Comparison of ENCODE assay signal across 10 cellular contexts in genomic region chr22:24894220-24894975, GRCh38. TPM values are rescaled to one million over a fixed set of nuclear protein-coding genes. Genes with fewer than 3 reads are reported as not detected.
A peak's percentile ranks its signal among the peaks of the same experiment; 100 is the strongest.
DNase-seq lines count a peak whose midpoint lies in the region; ATAC-seq and TF ChIP-seq lines count a peak whose summit lies in the region.
"Had no signal": no experiment of that assay in that cellular context is flagged by ENCODE, and none has a peak within 500 bp of the region (broad histone marks: within the 10 kb centered on the region; RNA-seq: fewer than 3 reads in every experiment).

No MANE protein-coding gene starts in this region.

- CTCF ChIA-PET in CD4-positive, alpha-beta T cell (lab: Charles Lee), result no interaction called here

- no peak overlapping the region for H3K27ac ChIP-seq in CD4-positive, alpha-beta T cell (ENCODE audit: low read depth, low read length)

- no peaks in the 10 kb centered on the region for H3K9me3 ChIP-seq in CD4-positive, alpha-beta T cell (ENCODE audit: control insufficient read depth, low read length)

- TF ChIP-seq CTCF in AG10803 (conservative IDR thresholded peaks at IDR 0.05; ENCODE audit: low read length) (no peak), progenitor cell of endocrine pancreas (IDR thresholded peaks at IDR 0.05; ENCODE audit: unreplicated experiment) (no peak)
- TF ChIP-seq CTCF in CD4-positive, alpha-beta T cell (IDR thresholded peaks at IDR 0.05), result no peak

- H3K4me1 Mint-ChIP-seq in progenitor cell of endocrine pancreas (ENCODE audit: low read depth), result peaks cover 15% of the 10 kb centered on the region
- no peaks in the 10 kb centered on the region for H3K4me1 Mint-ChIP-seq in CD4-positive, alpha-beta T cell (ENCODE audit: low read depth)
- H3K4me1 Mint-ChIP-seq: activated naive CD8-positive, alpha-beta T cell treated with anti-CD3 and anti-CD28 coated beads, Interleukin-2, amount 10 ng/mL, durations not matched to agents 7 days and 5 days had no signal

- DNase-seq in AG10803 (ENCODE audit: low read depth), result peak; percentile 88
- DNase-seq in LHCN-M2 (ENCODE audit: low read depth), result peak; percentile 94
- DNase-seq in SKM-1 (lab: John Stamatoyannopoulos, UW; ENCODE audit: unreplicated experiment), result peak; percentile 88
- peak; percentile 3 for DNase-seq in globus pallidus (ENCODE audit: low spot score)
- peak; percentile 22 for DNase-seq in progenitor cell of endocrine pancreas (ENCODE audit: low spot score, unreplicated experiment)
- DNase-seq in CD4-positive, alpha-beta T cell, result no peak
- DNase-seq in effector CD8-positive, alpha-beta T cell (lab: John Stamatoyannopoulos, UW), result no peak
- DNase-seq: activated naive CD8-positive, alpha-beta T cell treated with anti-CD3 and anti-CD28 coated beads, Interleukin-2, amount 10 ng/mL, durations not matched to agents 7 days and 5 days had no signal

- intact Hi-C loops in CD4-positive, alpha-beta T cell (cut with DNase I, micrococcal nuclease), result no loop called here

- H3K27me3 ChIP-seq in CD4-positive, alpha-beta T cell (ENCODE audit: control insufficient read depth, insufficient read depth, low read length), result no peaks in the 10 kb centered on the region

- POLR2A ChIA-PET in CD4-positive, alpha-beta T cell (lab: Charles Lee), result no interaction called here

- H3K4me3 Mint-ChIP-seq in progenitor cell of endocrine pancreas (ENCODE audit: low read depth), result no peak overlapping the region
- no peak overlapping the region for H3K4me3 Mint-ChIP-seq in CD4-positive, alpha-beta T cell
- H3K4me3 Mint-ChIP-seq: activated naive CD8-positive, alpha-beta T cell treated with anti-CD3 and anti-CD28 coated beads, Interleukin-2, amount 10 ng/mL, durations not matched to agents 7 days and 5 days had no signal

- H3K9me3 Mint-ChIP-seq in progenitor cell of endocrine pancreas (ENCODE audit: low read depth), result no peaks in the 10 kb centered on the region
- H3K9me3 Mint-ChIP-seq in CD4-positive, alpha-beta T cell, result no peaks in the 10 kb centered on the region
- H3K9me3 Mint-ChIP-seq: activated naive CD8-positive, alpha-beta T cell treated with anti-CD3 and anti-CD28 coated beads, Interleukin-2, amount 10 ng/mL, durations not matched to agents 7 days and 5 days had no signal

- H3K27me3 Mint-ChIP-seq in progenitor cell of endocrine pancreas, result peaks cover 4% of the 10 kb centered on the region
- H3K27me3 Mint-ChIP-seq in CD4-positive, alpha-beta T cell, result no peaks in the 10 kb centered on the region

- no peak overlapping the region for H3K4me3 ChIP-seq in AG10803 (ENCODE audit: low read length)

- no peak for ATAC-seq in HG03039 (IDR thresholded peaks at IDR 0.05; ENCODE audit: unreplicated experiment)
- no peak for ATAC-seq in CD4-positive, alpha-beta T cell (ENCODE audit: poor library complexity)

- peaks cover 4% of the 10 kb centered on the region for H3K36me3 Mint-ChIP-seq in progenitor cell of endocrine pancreas (ENCODE audit: insufficient read depth)
- peaks cover 4% of the 10 kb centered on the region for H3K36me3 Mint-ChIP-seq in CD4-positive, alpha-beta T cell (ENCODE audit: low read depth)
- H3K36me3 Mint-ChIP-seq: activated naive CD8-positive, alpha-beta T cell treated with anti-CD3 and anti-CD28 coated beads, Interleukin-2, amount 10 ng/mL, durations not matched to agents 7 days and 5 days had no signal

- H3K27ac Mint-ChIP-seq in progenitor cell of endocrine pancreas, result peak overlapping the region; percentile 93
- H3K27ac Mint-ChIP-seq in CD4-positive, alpha-beta T cell, result no peak overlapping the region
- H3K27ac Mint-ChIP-seq: activated naive CD8-positive, alpha-beta T cell treated with anti-CD3 and anti-CD28 coated beads, Interleukin-2, amount 10 ng/mL, durations not matched to agents 7 days and 5 days had no signal

RNA-seq across cellular contexts. Expression of gene LHFPL7, which starts 52.1 kb away (rescaled TPM):
- total RNA-seq in LHCN-M2 (2014; rRNA removed) (not detected in 2 replicates), progenitor cell of endocrine pancreas (not detected in 2 replicates)
- not detected for polyA plus RNA-seq in LHCN-M2 (2012)
- not detected for total RNA-seq in CD4-positive, alpha-beta T cell
- total RNA-seq: activated naive CD8-positive, alpha-beta T cell treated with anti-CD3 and anti-CD28 coated beads, Interleukin-2, amount 10 ng/mL, durations not matched to agents 7 days and 5 days; temporal lobe had no signal

RNA-seq across cellular contexts. Expression of gene KIAA1671, which starts 58.1 kb away (rescaled TPM):
- total RNA-seq in LHCN-M2 (2014; rRNA removed), result 2.6 and 2.9 TPM in 2 replicates
- 3.3 TPM for polyA plus RNA-seq in LHCN-M2 (2012)
- 57.1 and 62.1 TPM in 2 replicates for total RNA-seq in progenitor cell of endocrine pancreas
- 1 to 10 TPM; 2.6 to 2.9 TPM for total RNA-seq in CD4-positive, alpha-beta T cell

Comparison
In these comparisons a context has a peak if more than half of its experiments do, and no peak if none do; other contexts are left out.
1. DNase-seq: peak in AG10803 (single experiment), LHCN-M2 (single experiment), SKM-1 (single experiment), globus pallidus (single experiment) and progenitor cell of endocrine pancreas (single experiment); none in CD4-positive, alpha-beta T cell (0 of 10) and effector CD8-positive, alpha-beta T cell (single experiment).
2. RNA of gene KIAA1671, which starts 58.1 kb away (total RNA-seq): 57.1 to 62.1 TPM in progenitor cell of endocrine pancreas; 2.6 to 2.9 TPM in CD4-positive, alpha-beta T cell and 2.6 to 2.9 TPM in LHCN-M2; every median in the first group is over 10 times any median in the second.